Comparison of ENCODE assay signal across 8 cellular contexts in genomic region chr2:234427081-234428058, GRCh38.
DNase-seq lines count a peak whose midpoint lies in the region; ATAC-seq and TF ChIP-seq lines count a peak whose summit lies in the region.
"Had no signal": no experiment of that assay in that cellular context is flagged by ENCODE, and none has a peak within 500 bp of the region (broad histone marks: within the 10 kb centered on the region; RNA-seq: fewer than 3 reads in every experiment).

No MANE protein-coding gene starts in this region.

- no peaks in the 10 kb centered on the region for H3K9me3 Mint-ChIP-seq in T-cell

- peak overlapping the region; percentile 97 to 98 for H3K27ac Mint-ChIP-seq in T-cell

- H3K4me2 ChIP-seq in GM23248 (ENCODE audit: unreplicated experiment) (peak overlapping the region; percentile 6), smooth muscle cell (peak overlapping the region; percentile 64)

- H3K79me2 ChIP-seq in GM23248 (ENCODE audit: insufficient read depth) (no peaks in the 10 kb centered on the region), smooth muscle cell (ENCODE audit: low read depth) (no peaks in the 10 kb centered on the region)

- no peaks in the 10 kb centered on the region for H3K36me3 ChIP-seq in GM23248 (ENCODE audit: low read depth)
- H3K36me3 ChIP-seq in smooth muscle cell (ENCODE audit: low read depth): no peaks in the 10 kb centered on the region

- H3K9ac ChIP-seq in GM23248 (no peak overlapping the region), smooth muscle cell (ENCODE audit: low read depth) (no peak overlapping the region)

- H3K27ac ChIP-seq in GM23248 (peak overlapping the region; percentile 25; the same call in 1 of the 2 replicates), smooth muscle cell (ENCODE audit: low read depth) (peak overlapping the region; percentile 37)

- H3F3A ChIP-seq in GM23248 (ENCODE audit: insufficient read depth) (peaks cover 9% of the 10 kb centered on the region), smooth muscle cell (ENCODE audit: low read depth) (no peaks in the 10 kb centered on the region)

- no peaks in the 10 kb centered on the region for H3K27me3 Mint-ChIP-seq in T-cell

- H3K27me3 ChIP-seq in GM23248 (replicated peaks; ENCODE audit: insufficient read depth) (no peaks in the 10 kb centered on the region), smooth muscle cell (ENCODE audit: low read depth) (no peaks in the 10 kb centered on the region)

- H3K4me3 ChIP-seq in GM23248 (no peak overlapping the region), fibroblast of the aortic adventitia (ENCODE audit: low read depth, low read length) (no peak overlapping the region), smooth muscle cell (no peak overlapping the region)

- 88 to 89% methylated on average over 15 of the region's 15 CpGs for WGBS in GM23248 (ENCODE audit: low coverage in 1 of 2, low lambda C conversion rate in 2 of 2, missing lambda C conversion rate in 2 of 2), 2 experiments
- WGBS in smooth muscle cell (ENCODE audit: low lambda C conversion rate): 40% methylated on average over 15 of the region's 15 CpGs

- CTCF ChIA-PET in T-cell (lab: Charles Lee): interaction anchor here (0.6 to 5.0 kb wide), 7 partner anchors 11 to 138 kb away, joined by 3 to 28 read pairs (median 5); no protein-coding TSS in a partner anchor

- H3K4me1 ChIP-seq in GM23248 (ENCODE audit: insufficient read depth) (peaks cover 20% of the 10 kb centered on the region), smooth muscle cell (ENCODE audit: low read depth) (peaks cover 17% of the 10 kb centered on the region)

- H3K4me3 Mint-ChIP-seq in T-cell: peak overlapping the region; percentile 50 to 81 (median 52)

- TF ChIP-seq CTCF in fibroblast of the aortic adventitia (IDR thresholded peaks at IDR 0.05; ENCODE audit: insufficient read depth, low read length): no peak
- no peak for TF ChIP-seq CTCF in smooth muscle cell (IDR thresholded peaks at IDR 0.05; ENCODE audit: borderline replicate concordance, insufficient read depth, poor library complexity, severe bottlenecking)

- H3K9me3 ChIP-seq in GM23248 (ENCODE audit: low read depth): no peaks in the 10 kb centered on the region
- no peaks in the 10 kb centered on the region for H3K9me3 ChIP-seq in smooth muscle cell (replicated peaks; ENCODE audit: low read depth)

- POLR2A ChIA-PET in T-cell (lab: Charles Lee): interaction anchor here (0.6 to 3.7 kb wide), 16 partner anchors 10 to 438 kb away, joined by 3 to 74 read pairs (median 5); partner anchors contain the start of gene ARL4C (in 1 of the 2)

- in situ Hi-C loops in GM23248 (cut with MboI): no loop called here

- peaks cover 88 to 95% (median 91%) of the 10 kb centered on the region in 3 donors for H3K4me1 Mint-ChIP-seq in T-cell

- H3K36me3 Mint-ChIP-seq in T-cell: no peaks in the 10 kb centered on the region

- H4K20me1 ChIP-seq in GM23248 (ENCODE audit: insufficient read depth) (no peaks in the 10 kb centered on the region), smooth muscle cell (ENCODE audit: low read depth) (no peaks in the 10 kb centered on the region)

- H2AFZ ChIP-seq in GM23248 (peak overlapping the region; percentile 63; the same call in 1 of the 2 replicates), smooth muscle cell (ENCODE audit: low read depth) (peak overlapping the region; percentile 11)

- DNase-seq in GM23248 (peak; percentile 37), T-cell (peak in 16 of 34 experiments; percentile 24 to 51 (median 34)), fibroblast of the aortic adventitia (ENCODE audit: low read depth) (peak; percentile 92), smooth muscle cell (lab: John Stamatoyannopoulos, UW; ENCODE audit: unreplicated experiment) (no peak), GOT3 (lab: John Stamatoyannopoulos, UW) (no peak), NCI-H1930 (lab: John Stamatoyannopoulos, UW) (no peak), NCI-H526 (lab: John Stamatoyannopoulos, UW) (no peak)
- DNase-seq: stimulated activated CD4-positive, alpha-beta T cell treated with anti-CD3 and anti-CD28 coated beads, Interleukin-4, amount 100 ng/mL, for 4 hours had no signal

- ATAC-seq in T-cell (replicated peaks in 1 of 4): no peak

- H3K9me2 ChIP-seq in GM23248 (ENCODE audit: insufficient read depth): no peaks in the 10 kb centered on the region

Comparison
In these comparisons a context has a peak if more than half of its experiments do, and no peak if none do; other contexts are left out.
1. DNase-seq: peak in GM23248 (single experiment) and fibroblast of the aortic adventitia (single experiment); none in smooth muscle cell (single experiment), GOT3 (single experiment), NCI-H1930 (0 of 2) and NCI-H526 (0 of 2).